In genomic region chr1:234610582-234611152, GRCh38 we compare ENCODE assay signal across 1 cellular context.
TF ChIP-seq lines count a peak whose summit lies in the region.

No MANE protein-coding gene starts in this region.

TF ChIP-seq in HepG2, 621 proteins besides CTCF, POLR2A, EP300 and RAD21 (continued from another document and continues in another):
- TF ChIP-seq ZNF407 (CRISPR knock-in tag; IDR thresholded peaks at IDR 0.05; ENCODE audit: not compliant biosample characterization) = no peak
- TF ChIP-seq SNAPC4 (CRISPR knock-in tag; IDR thresholded peaks at IDR 0.05) = peak; percentile 75; the same call in 1 of the 2 replicates
- no peak; the same call in 1 of the 2 replicates for TF ChIP-seq MLX (CRISPR knock-in tag; IDR thresholded peaks at IDR 0.05)
- peak; percentile 74; the same call in 1 of the 2 replicates for TF ChIP-seq KLF15 (CRISPR knock-in tag; IDR thresholded peaks at IDR 0.05; ENCODE audit: borderline replicate concordance)
- TF ChIP-seq SRSF1 (optimal IDR thresholded peaks at IDR 0.05; ENCODE audit: low read depth, low read length) = peak; percentile 74
- no peak for TF ChIP-seq KMT2A (CRISPR knock-in tag; IDR thresholded peaks at IDR 0.05)
- TF ChIP-seq IRF2 (CRISPR knock-in tag; IDR thresholded peaks at IDR 0.05) = 0 out of 2 replicates have a peak, but pooled peaks have one; percentile 17
- TF ChIP-seq RFX5 (IDR thresholded peaks at IDR 0.05; ENCODE audit: low read depth, low read length) = peak; percentile 10; the same call in 1 of the 2 replicates
- peak; percentile 48; the same call in 1 of the 2 replicates for TF ChIP-seq ZNF775 (CRISPR knock-in tag; IDR thresholded peaks at IDR 0.05; ENCODE audit: borderline replicate concordance)
- no peak; the same call in 1 of the 2 replicates for TF ChIP-seq THRA (CRISPR knock-in tag; IDR thresholded peaks at IDR 0.05; ENCODE audit: borderline replicate concordance)
- TF ChIP-seq MED13 (CRISPR knock-in tag; IDR thresholded peaks at IDR 0.05) = peak; percentile 34; the same call in 1 of the 2 replicates
- TF ChIP-seq SOX6 (IDR thresholded peaks at IDR 0.05) = no peak
- peak; percentile 47; the same call in 1 of the 2 replicates for TF ChIP-seq SOX6 (CRISPR knock-in tag; IDR thresholded peaks at IDR 0.05)
- peak; percentile 77 for TF ChIP-seq BRF2 (CRISPR knock-in tag; IDR thresholded peaks at IDR 0.05)
- TF ChIP-seq ZBTB42 (CRISPR knock-in tag; IDR thresholded peaks at IDR 0.05) = no peak; the same call in 1 of the 2 replicates
- TF ChIP-seq MEIS2 (CRISPR knock-in tag; IDR thresholded peaks at IDR 0.05) = no peak; the same call in none of the 2 replicates
- TF ChIP-seq GABPB1 (CRISPR knock-in tag; IDR thresholded peaks at IDR 0.05) = peak; percentile 50; the same call in 1 of the 2 replicates
- peak; percentile 67 for TF ChIP-seq NR2C2 (CRISPR knock-in tag; IDR thresholded peaks at IDR 0.05; ENCODE audit: borderline replicate concordance)
- TF ChIP-seq ZFY (CRISPR knock-in tag; IDR thresholded peaks at IDR 0.05) = peak; percentile 75
- TF ChIP-seq SCMH1 (CRISPR knock-in tag; IDR thresholded peaks at IDR 0.05; ENCODE audit: borderline replicate concordance) = no peak
- no peak for TF ChIP-seq TRAFD1 (CRISPR knock-in tag; IDR thresholded peaks at IDR 0.05; ENCODE audit: borderline replicate concordance)
- TF ChIP-seq ZNF33B (CRISPR knock-in tag; IDR thresholded peaks at IDR 0.05) = peak; percentile 54
- TF ChIP-seq ZNF749 (CRISPR knock-in tag; IDR thresholded peaks at IDR 0.05; ENCODE audit: borderline replicate concordance) = no peak; the same call in 1 of the 2 replicates
- TF ChIP-seq ZNF281 (CRISPR knock-in tag; IDR thresholded peaks at IDR 0.05; ENCODE audit: borderline replicate concordance) = peak; percentile 32; the same call in 1 of the 2 replicates
- peak; percentile 64 for TF ChIP-seq ARNTL (CRISPR knock-in tag; IDR thresholded peaks at IDR 0.05)
- TF ChIP-seq PRDM10 (CRISPR knock-in tag; IDR thresholded peaks at IDR 0.05; ENCODE audit: low read depth) = peak; percentile 31; the same call in 1 of the 2 replicates
